In the genomic region with DNA sequence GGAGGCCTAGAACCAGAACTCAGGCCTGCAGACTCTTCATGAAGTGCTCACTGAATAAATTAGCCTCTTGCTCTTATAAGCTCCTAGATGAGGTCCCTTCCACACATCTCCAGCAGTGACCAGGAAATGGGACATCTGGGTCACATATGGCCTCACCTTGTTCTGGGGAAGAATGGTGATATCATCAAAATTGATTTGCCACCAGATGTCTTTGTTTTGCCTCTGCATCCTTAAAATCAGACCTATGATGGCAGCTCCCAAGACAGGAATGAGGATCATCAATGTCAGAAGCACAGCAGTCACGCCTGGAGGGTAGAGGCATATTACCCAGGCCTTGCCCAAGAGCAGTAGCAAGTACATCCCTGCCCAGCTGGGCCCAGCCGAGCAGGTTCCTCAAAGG, we compare ENCODE assay signal across 25 cellular contexts. TPM values are rescaled to one million over a fixed set of nuclear protein-coding genes. Genes with fewer than 3 reads are reported as not detected.
"Had no signal": no experiment of that assay in that cellular context is flagged by ENCODE, and none has a peak within 500 bp of the region (broad histone marks: within the 10 kb centered on the region; RNA-seq: fewer than 3 reads in every experiment).

No MANE protein-coding gene starts in this region.

- H3K27ac ChIP-seq: colonic mucosa, epithelial cell of prostate, esophagus squamous epithelium, gastrocnemius medialis, heart right ventricle, left lung, lower lobe of right lung had no signal

- DNase-seq: colonic mucosa; cortex of kidney; effector CD8-positive, alpha-beta T cell; effector memory CD8-positive, alpha-beta T cell; endodermal cell; erythroblast; esophagus squamous epithelium; foreskin fibroblast; foreskin melanocyte; gastrocnemius medialis; glutamatergic neuron; heart right ventricle; hippocampal formation; left cardiac atrium; left lung; left ventricle myocardium superior; lower lobe of right lung; mesenchymal stem cell; naive B cell had no signal

- H3K36me3 ChIP-seq: colonic mucosa, esophagus squamous epithelium, gastrocnemius medialis, heart right ventricle, left lung, lower lobe of right lung had no signal

- ATAC-seq: effector memory CD8-positive, alpha-beta T cell; esophagus mucosa; gastrocnemius medialis; heart right ventricle; left cardiac atrium; left lung; left ventricle myocardium superior; lower lobe of right lung; mucosa of descending colon had no signal

- H3K4me3 Mint-ChIP-seq: dendritic cell treated with granulocyte-macrophage colony-stimulating factor and Interleukin-4, amounts not matched to agents 40 ng/mL and 50 ng/mL, for 4 days; effector memory CD8-positive, alpha-beta T cell; endodermal cell; mesothelial cell of epicardium; naive B cell had no signal

- H3K27me3 ChIP-seq: colonic mucosa, esophagus squamous epithelium, gastrocnemius medialis, heart right ventricle, left lung had no signal

- H3K27ac Mint-ChIP-seq: dendritic cell treated with granulocyte-macrophage colony-stimulating factor and Interleukin-4, amounts not matched to agents 40 ng/mL and 50 ng/mL, for 4 days; effector memory CD8-positive, alpha-beta T cell; endodermal cell; mesothelial cell of epicardium; naive B cell had no signal

- H3K36me3 Mint-ChIP-seq: mesothelial cell of epicardium, naive B cell had no signal

- H3K4me3 ChIP-seq: colonic mucosa, esophagus squamous epithelium, gastrocnemius medialis, heart right ventricle, left lung, lower lobe of right lung, mucosa of descending colon had no signal

- H3K4me1 ChIP-seq: colonic mucosa, esophagus squamous epithelium, gastrocnemius medialis, left lung, lower lobe of right lung had no signal

- H3K9me3 Mint-ChIP-seq: dendritic cell treated with granulocyte-macrophage colony-stimulating factor and Interleukin-4, amounts not matched to agents 40 ng/mL and 50 ng/mL, for 4 days; effector memory CD8-positive, alpha-beta T cell; endodermal cell; mesothelial cell of epicardium; naive B cell had no signal

- H3K9me3 ChIP-seq: colonic mucosa, esophagus squamous epithelium, gastrocnemius medialis, heart right ventricle, left lung, lower lobe of right lung, mucosa of descending colon had no signal

RNA-seq across cellular contexts. Expression of a gene that starts 57.4 kb away (rescaled TPM):
- polyA plus RNA-seq: heart right ventricle, keratinocyte had no signal
